Comparison of ENCODE assay signal across 34 cellular contexts in genomic region chr3:64818196-64818595, GRCh38.
"Had no signal": no experiment of that assay in that cellular context is flagged by ENCODE, and none has a peak within 500 bp of the region (broad histone marks: within the 10 kb centered on the region; RNA-seq: fewer than 3 reads in every experiment).

No MANE protein-coding gene starts in this region.

- DNase-seq: activated CD4-positive, alpha-beta memory T cell treated with anti-CD3 and anti-CD28 coated beads for 36 hours; activated CD4-positive, alpha-beta T cell treated with anti-CD3 and anti-CD28 coated beads for 36 hours; activated CD4-positive, alpha-beta T cell treated with anti-CD3 and anti-CD28 coated beads, Interleukin-2, amount 10 ng/mL, durations not matched to agents 24 days and 14 days; activated CD4-positive, CD25-positive, alpha-beta regulatory T cell; activated CD4-positive, CD25-positive, alpha-beta regulatory T cell treated with anti-CD3 and anti-CD28 coated beads, Interleukin-2, amount 50 U/mL, for 72 hours; activated CD8-positive, alpha-beta memory T cell treated with anti-CD3 and anti-CD28 coated beads, Interleukin-2, amount 10 ng/mL, durations not matched to agents 7 days and 5 days; activated CD8-positive, alpha-beta memory T cell treated with anti-CD3 and anti-CD28 coated beads, Interleukin-2, amount 50 U/mL, for 4 hours; activated CD8-positive, alpha-beta T cell treated with anti-CD3 and anti-CD28 coated beads, Interleukin-2, amount 10 ng/mL, durations not matched to agents 7 days and 5 days; activated effector memory CD4-positive, alpha-beta T cell treated with anti-CD3 and anti-CD28 coated beads, Interleukin-2, amount 50 U/mL, for 16 hours; activated naive CD4-positive, alpha-beta T cell treated with anti-CD3 and anti-CD28 coated beads for 36 hours; activated naive CD8-positive, alpha-beta T cell treated with anti-CD3 and anti-CD28 coated beads for 36 hours; activated naive CD8-positive, alpha-beta T cell treated with anti-CD3 and anti-CD28 coated beads, Interleukin-2, amount 50 U/mL, for 24 hours; activated T-cell treated with anti-CD3 and anti-CD28 coated beads, Interleukin-2, amount 50 U/mL, for 1 hour; activated T-cell treated with anti-CD3 and anti-CD28 coated beads, Interleukin-2, amount 50 U/mL, for 48 hours; adrenal gland; amygdala; aorta; body of pancreas; caudate nucleus; cortex of kidney; dermis blood vessel endothelial cell; effector CD4-positive, alpha-beta T cell; effector memory CD8-positive, alpha-beta T cell; erythroblast; SW 1271; T-helper 1 cell; T-helper 17 cell; T1000 had no signal

- H3K4me3 ChIP-seq: adrenal gland, body of pancreas, esophagus muscularis mucosa, gastroesophageal sphincter had no signal

- H3K36me3 ChIP-seq: adrenal gland, esophagus muscularis mucosa, gastroesophageal sphincter had no signal

- H3K9me3 Mint-ChIP-seq: activated CD4-positive, alpha-beta T cell treated with anti-CD3 and anti-CD28 coated beads, Interleukin-2, amount 10 ng/mL, durations not matched to agents 24 days and 14 days; activated naive CD4-positive, alpha-beta T cell treated with anti-CD3 and anti-CD28 coated beads for 36 hours; activated naive CD4-positive, alpha-beta T cell treated with anti-CD3 and anti-CD28 coated beads, Interleukin-2, amount 50 U/mL, for 24 hours; activated naive CD8-positive, alpha-beta T cell treated with anti-CD3 and anti-CD28 coated beads for 36 hours; activated T-helper 2 cell treated with anti-CD3 and anti-CD28 coated beads, Interferon-gamma antibody, Interleukin-2, Interleukin-4, amounts not matched to agents 10 μg/mL and 5 μg/mL and 100 μg/mL, durations not matched to agents 14 hours and 24 hours and 36 hours had no signal

- H3K27me3 ChIP-seq: adrenal gland, body of pancreas, esophagus muscularis mucosa, gastroesophageal sphincter had no signal

- H3K4me3 Mint-ChIP-seq: activated CD4-positive, alpha-beta memory T cell treated with anti-CD3 and anti-CD28 coated beads for 36 hours; activated CD4-positive, alpha-beta T cell treated with anti-CD3 and anti-CD28 coated beads for 36 hours; activated CD4-positive, alpha-beta T cell treated with anti-CD3 and anti-CD28 coated beads, Interleukin-2, amount 10 ng/mL, durations not matched to agents 24 days and 14 days; activated CD8-positive, alpha-beta memory T cell treated with anti-CD3 and anti-CD28 coated beads, Interleukin-2, amount 10 ng/mL, durations not matched to agents 7 days and 5 days; activated CD8-positive, alpha-beta T cell treated with anti-CD3 and anti-CD28 coated beads, Interleukin-2, amount 10 ng/mL, durations not matched to agents 7 days and 5 days; activated naive CD4-positive, alpha-beta T cell treated with anti-CD3 and anti-CD28 coated beads for 36 hours; activated naive CD4-positive, alpha-beta T cell treated with anti-CD3 and anti-CD28 coated beads, Interleukin-2, amount 50 U/mL, for 24 hours; activated naive CD8-positive, alpha-beta T cell treated with anti-CD3 and anti-CD28 coated beads for 36 hours; activated naive CD8-positive, alpha-beta T cell treated with anti-CD3 and anti-CD28 coated beads, Interleukin-2, amount 50 U/mL, for 24 hours; activated T-helper 1 cell treated with anti-CD3 and anti-CD28 coated beads, Interleukin-12 subunit alpha, Interleukin-12 subunit beta, Interleukin-2, Interleukin-4 antibody, amounts not matched to agents 30 ng/mL and 10 ng/mL and 1 ng/mL, durations not matched to agents 14 hours and 24 hours and 36 hours; effector memory CD8-positive, alpha-beta T cell; T-helper 17 cell; T-helper 2 cell treated with Interferon-gamma antibody and Interleukin-4, amounts not matched to agents 5 μg/mL and 100 μg/mL, for 36 hours had no signal

- H3K36me3 Mint-ChIP-seq: activated CD4-positive, alpha-beta memory T cell treated with anti-CD3 and anti-CD28 coated beads for 36 hours; activated CD8-positive, alpha-beta memory T cell treated with anti-CD3 and anti-CD28 coated beads, Interleukin-2, amount 10 ng/mL, durations not matched to agents 7 days and 5 days; activated naive CD4-positive, alpha-beta T cell treated with anti-CD3 and anti-CD28 coated beads, Interleukin-2, amount 50 U/mL, for 24 hours; activated naive CD8-positive, alpha-beta T cell treated with anti-CD3 and anti-CD28 coated beads for 36 hours had no signal

- ATAC-seq: activated CD4-positive, alpha-beta T cell treated with anti-CD3 and anti-CD28 coated beads for 36 hours; activated CD8-positive, alpha-beta memory T cell treated with anti-CD3 and anti-CD28 coated beads, Interleukin-2, amount 10 ng/mL, durations not matched to agents 7 days and 5 days; activated CD8-positive, alpha-beta T cell treated with anti-CD3 and anti-CD28 coated beads, Interleukin-2, amount 10 ng/mL, durations not matched to agents 7 days and 5 days; activated naive CD8-positive, alpha-beta T cell treated with anti-CD3 and anti-CD28 coated beads, Interleukin-2, amount 50 U/mL, for 24 hours; body of pancreas; effector memory CD8-positive, alpha-beta T cell; gastroesophageal sphincter; T-helper 17 cell had no signal

- H3K4me1 Mint-ChIP-seq: activated CD4-positive, alpha-beta T cell treated with anti-CD3 and anti-CD28 coated beads for 36 hours; activated CD4-positive, alpha-beta T cell treated with anti-CD3 and anti-CD28 coated beads, Interleukin-2, amount 10 ng/mL, durations not matched to agents 24 days and 14 days; activated CD8-positive, alpha-beta memory T cell treated with anti-CD3 and anti-CD28 coated beads, Interleukin-2, amount 10 ng/mL, durations not matched to agents 7 days and 5 days; activated naive CD4-positive, alpha-beta T cell treated with anti-CD3 and anti-CD28 coated beads, Interleukin-2, amount 50 U/mL, for 24 hours; activated naive CD8-positive, alpha-beta T cell treated with anti-CD3 and anti-CD28 coated beads for 36 hours; activated naive CD8-positive, alpha-beta T cell treated with anti-CD3 and anti-CD28 coated beads, Interleukin-2, amount 50 U/mL, for 24 hours; T-helper 17 cell had no signal

- H3K27ac Mint-ChIP-seq: activated CD4-positive, alpha-beta memory T cell treated with anti-CD3 and anti-CD28 coated beads for 36 hours; activated CD4-positive, alpha-beta T cell treated with anti-CD3 and anti-CD28 coated beads for 36 hours; activated CD4-positive, alpha-beta T cell treated with anti-CD3 and anti-CD28 coated beads, Interleukin-2, amount 10 ng/mL, durations not matched to agents 24 days and 14 days; activated CD8-positive, alpha-beta memory T cell treated with anti-CD3 and anti-CD28 coated beads, Interleukin-2, amount 10 ng/mL, durations not matched to agents 7 days and 5 days; activated CD8-positive, alpha-beta T cell treated with anti-CD3 and anti-CD28 coated beads, Interleukin-2, amount 10 ng/mL, durations not matched to agents 7 days and 5 days; activated naive CD4-positive, alpha-beta T cell treated with anti-CD3 and anti-CD28 coated beads for 36 hours; activated naive CD4-positive, alpha-beta T cell treated with anti-CD3 and anti-CD28 coated beads, Interleukin-2, amount 50 U/mL, for 24 hours; activated naive CD8-positive, alpha-beta T cell treated with anti-CD3 and anti-CD28 coated beads for 36 hours; activated naive CD8-positive, alpha-beta T cell treated with anti-CD3 and anti-CD28 coated beads, Interleukin-2, amount 50 U/mL, for 24 hours; activated T-helper 1 cell treated with anti-CD3 and anti-CD28 coated beads, Interleukin-12 subunit alpha, Interleukin-12 subunit beta, Interleukin-2, Interleukin-4 antibody, amounts not matched to agents 30 ng/mL and 10 ng/mL and 1 ng/mL, durations not matched to agents 14 hours and 24 hours and 36 hours; activated T-helper 2 cell treated with anti-CD3 and anti-CD28 coated beads, Interferon-gamma antibody, Interleukin-2, Interleukin-4, amounts not matched to agents 10 μg/mL and 5 μg/mL and 100 μg/mL, durations not matched to agents 14 hours and 24 hours and 36 hours; effector memory CD8-positive, alpha-beta T cell; T-helper 17 cell; T-helper 2 cell treated with Interferon-gamma antibody and Interleukin-4, amounts not matched to agents 5 μg/mL and 100 μg/mL, for 36 hours had no signal

- H3K27ac ChIP-seq: adrenal gland, body of pancreas, esophagus muscularis mucosa, gastroesophageal sphincter had no signal

- H3K4me1 ChIP-seq: body of pancreas had no signal

- H3K27me3 Mint-ChIP-seq: activated CD4-positive, alpha-beta memory T cell treated with anti-CD3 and anti-CD28 coated beads for 36 hours; activated CD4-positive, alpha-beta T cell treated with anti-CD3 and anti-CD28 coated beads for 36 hours; activated CD4-positive, alpha-beta T cell treated with anti-CD3 and anti-CD28 coated beads, Interleukin-2, amount 10 ng/mL, durations not matched to agents 24 days and 14 days; activated CD8-positive, alpha-beta memory T cell treated with anti-CD3 and anti-CD28 coated beads, Interleukin-2, amount 10 ng/mL, durations not matched to agents 7 days and 5 days; activated naive CD8-positive, alpha-beta T cell treated with anti-CD3 and anti-CD28 coated beads, Interleukin-2, amount 50 U/mL, for 24 hours; effector memory CD8-positive, alpha-beta T cell; T-helper 17 cell had no signal
